In the genomic region with DNA sequence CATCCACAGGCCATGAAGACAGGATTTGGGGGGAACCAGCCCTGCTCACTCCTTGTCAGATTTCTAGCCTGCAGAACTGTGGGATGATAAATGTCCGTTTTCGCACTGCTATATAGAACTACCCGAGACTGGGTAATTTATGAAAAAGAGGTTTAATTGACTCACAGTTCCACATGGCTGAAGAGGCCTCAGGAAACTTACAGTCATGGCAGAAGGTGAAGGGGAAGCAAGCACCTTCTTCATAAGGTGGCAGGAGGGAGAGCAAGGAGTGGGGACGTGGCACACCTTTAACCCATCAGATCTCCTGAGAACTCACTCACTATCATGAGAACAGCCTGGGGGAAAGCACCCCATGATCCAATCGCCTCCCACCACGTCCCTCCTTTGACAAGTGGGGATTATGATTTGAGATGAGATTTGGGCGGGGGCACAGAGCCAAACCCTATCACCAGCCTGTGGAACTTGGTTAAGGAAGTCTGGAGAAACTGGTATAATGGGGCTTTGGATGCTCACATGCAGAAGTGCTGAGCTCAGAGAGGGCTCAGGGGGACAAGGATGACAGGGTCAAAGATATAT, we compare ENCODE assay signal across 12 cellular contexts. TPM values are rescaled to one million over a fixed set of nuclear protein-coding genes. Genes with fewer than 3 reads are reported as not detected.
"Had no signal": no experiment of that assay in that cellular context is flagged by ENCODE, and none has a peak within 500 bp of the region (broad histone marks: within the 10 kb centered on the region; RNA-seq: fewer than 3 reads in every experiment).

No MANE protein-coding gene starts in this region.

- H3K36me3 ChIP-seq: breast epithelium, ovary had no signal

- H3K27me3 ChIP-seq: breast epithelium, foreskin keratinocyte, ovary had no signal

- H3K27ac ChIP-seq: breast epithelium, foreskin keratinocyte, ovary had no signal

- H3K4me3 ChIP-seq: breast epithelium, ovary had no signal

- ATAC-seq: foreskin keratinocyte; stimulated activated memory B cell treated with anti-CD40 and anti-IgM and Interleukin-4, amounts not matched to agents 10 μg/mL and 1 μg/mL and 100 μg/mL, for 72 hours had no signal

- DNase-seq: activated CD4-positive, CD25-positive, alpha-beta regulatory T cell treated with anti-CD3 and anti-CD28 coated beads, Interleukin-2, amount 50 U/mL, for 72 hours; activated effector memory CD4-positive, alpha-beta T cell treated with Interleukin-2 at 50 U/mL for 16 hours; anterior cingulate cortex; foreskin keratinocyte; mesenchymal stem cell; nephron progenitor cell; ovary; SIG-M5 had no signal

- H3K9me3 ChIP-seq: ovary had no signal

- H3K4me1 ChIP-seq: breast epithelium, foreskin keratinocyte had no signal

RNA-seq across cellular contexts. Expression of gene MYEOV, which starts 50.7 kb away (rescaled TPM):
- total RNA-seq: cerebellum, urinary bladder had no signal
